28 cellular contexts compared by ENCODE assay signal in the genomic region with DNA sequence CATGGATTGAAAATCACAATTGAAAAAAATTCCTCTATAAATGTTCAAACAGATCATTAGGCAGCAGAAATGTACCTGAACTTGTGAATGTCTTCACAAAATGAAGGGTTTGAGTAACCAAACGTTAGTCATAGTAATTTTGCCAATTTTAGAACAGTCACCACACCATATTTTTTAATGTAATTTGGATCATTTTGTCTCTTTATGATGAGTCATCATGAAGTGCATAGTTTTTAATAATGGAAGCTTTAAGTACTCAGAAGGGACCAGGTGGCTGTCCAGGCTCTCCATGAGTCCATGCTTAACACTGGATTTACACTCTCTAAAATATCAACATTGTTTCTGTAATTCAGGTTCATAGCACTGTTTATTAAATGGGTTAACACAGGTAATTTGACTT.
DNase-seq lines count a peak whose midpoint lies in the region; ATAC-seq and TF ChIP-seq lines count a peak whose summit lies in the region.
"Had no signal": no experiment of that assay in that cellular context is flagged by ENCODE, and none has a peak within 500 bp of the region (broad histone marks: within the 10 kb centered on the region; RNA-seq: fewer than 3 reads in every experiment).

No MANE protein-coding gene starts in this region.

- no peaks in the 10 kb centered on the region for H3K27me3 ChIP-seq in IMR-90 (ENCODE audit: control insufficient read depth, insufficient read depth, low read length)
- H3K27me3 ChIP-seq in foreskin keratinocyte = no peaks in the 10 kb centered on the region
- H3K27me3 ChIP-seq: colonic mucosa, tibial artery had no signal

- H2BK120ac ChIP-seq in IMR-90 (ENCODE audit: low read depth, low read length) = no peak overlapping the region

- no peak for TF ChIP-seq RAD21 in IMR-90 (IDR thresholded peaks at IDR 0.05; ENCODE audit: low read length)

- H2BK5ac ChIP-seq in IMR-90 (ENCODE audit: low read depth, low read length, poor library complexity, severe bottlenecking) = no peak overlapping the region

- H3K18ac ChIP-seq in IMR-90 (ENCODE audit: low read depth, low read length) = no peak overlapping the region

- ATAC-seq in IMR-90 (ENCODE audit: low read depth) (no peak), SK-N-SH treated with all-trans-retinoic acid at 6 μM for 48 hours (peak; percentile 39; the same call in 2 of the 3 replicates), foreskin keratinocyte (peak; percentile 72), HG03520 (IDR thresholded peaks at IDR 0.05; ENCODE audit: unreplicated experiment) (no peak)
- ATAC-seq: lower lobe of right lung; naive thymus-derived CD4-positive, alpha-beta T cell had no signal

- H3K4me2 ChIP-seq in IMR-90 (ENCODE audit: low read depth, low read length) = no peak overlapping the region

- H3K14ac ChIP-seq in IMR-90 (replicated peaks; ENCODE audit: low read depth, low read length) = no peak overlapping the region

- no TSS peak for BruUV-seq in IMR-90 (replicated peaks; lab: Mats Ljungman, UMichigan)

- no peak overlapping the region for H3K9ac ChIP-seq in IMR-90 (ENCODE audit: low read depth, low read length)

- CTCF ChIA-PET in IMR-90 (lab: Yijun Ruan, JAX) = no interaction called here

- TF ChIP-seq CTCF in IMR-90 (conservative IDR thresholded peaks at IDR 0.05; ENCODE audit: low read depth, low read length) (no peak), foreskin keratinocyte (conservative IDR thresholded peaks at IDR 0.05) (no peak)

- dilution Hi-C loops in IMR-90 (cut with HindIII; ENCODE audit: low sequenced_read_pairs, unreplicated experiment) = no loop called here

- no peak overlapping the region for H2AK9ac ChIP-seq in IMR-90 (replicated peaks; ENCODE audit: low read depth, low read length, poor library complexity)

- no peak overlapping the region for H2BK15ac ChIP-seq in IMR-90 (ENCODE audit: low read depth, low read length)

- no peaks in the 10 kb centered on the region for H3K9me1 ChIP-seq in IMR-90 (ENCODE audit: insufficient read depth, low read length)

- H3K56ac ChIP-seq in IMR-90 (ENCODE audit: extremely low read depth, insufficient read depth, low read length) = no peak overlapping the region

- no peak overlapping the region for H3K4me3 ChIP-seq in IMR-90 (ENCODE audit: insufficient read depth, low read depth, low read length)
- H3K4me3 ChIP-seq: colonic mucosa, lower lobe of right lung, prostate gland, tibial artery had no signal

- POLR2A ChIA-PET in IMR-90 (lab: Charles Lee; ENCODE audit: unreplicated experiment) = no interaction called here

- no peak for TF ChIP-seq POLR2A in IMR-90 (IDR thresholded peaks at IDR 0.05; ENCODE audit: low read depth, low read length)

- no peak overlapping the region for H2BK20ac ChIP-seq in IMR-90 (ENCODE audit: low read depth, low read length)

- H3K36me3 ChIP-seq in IMR-90 (ENCODE audit: control insufficient read depth, insufficient read depth, low read length) = no peaks in the 10 kb centered on the region
- H3K36me3 ChIP-seq: colonic mucosa, lower lobe of right lung, prostate gland, tibial artery had no signal

- H2AK5ac ChIP-seq in IMR-90 (ENCODE audit: low read depth, low read length) = no peak overlapping the region

- intact Hi-C loops in IMR-90 (cut with micrococcal nuclease) = no loop called here

- H4K20me1 ChIP-seq in IMR-90 (ENCODE audit: insufficient read depth, low read length) = no peaks in the 10 kb centered on the region

- no peak overlapping the region for H3K23ac ChIP-seq in IMR-90 (ENCODE audit: low read depth, low read length)

- H4K91ac ChIP-seq in IMR-90 (ENCODE audit: insufficient read depth, low read depth, low read length) = no peak overlapping the region

- H3K9me3 ChIP-seq in IMR-90 (ENCODE audit: control insufficient read depth, insufficient read depth, low read length) = no peaks in the 10 kb centered on the region
- H3K9me3 ChIP-seq: colonic mucosa, lower lobe of right lung, prostate gland, tibial artery had no signal

- H3K4me1 ChIP-seq in IMR-90 (ENCODE audit: control insufficient read depth, insufficient read depth, low read length) = no peaks in the 10 kb centered on the region
- no peaks in the 10 kb centered on the region for H3K4me1 ChIP-seq in foreskin keratinocyte
- H3K4me1 ChIP-seq: colonic mucosa, lower lobe of right lung, prostate gland, tibial artery had no signal

- in situ Hi-C loops in IMR-90 (cut with MboI; ENCODE audit: low sequenced_read_pairs) = no loop called here

- H3K79me1 ChIP-seq in IMR-90 (ENCODE audit: low read depth in 1 of 2, low read length in 2 of 2) = no peaks in the 10 kb centered on the region

- H3K27ac ChIP-seq in IMR-90 (ENCODE audit: insufficient read depth, low read length) (no peak overlapping the region), foreskin keratinocyte (no peak overlapping the region)
- H3K27ac ChIP-seq: colonic mucosa, lower lobe of right lung, prostate gland, tibial artery had no signal

- no peak overlapping the region for H4K5ac ChIP-seq in IMR-90 (ENCODE audit: low read depth, low read length)

- DNase-seq in ELR (ENCODE audit: low read depth) (peak; percentile 21), IMR-90 (peak; percentile 22), foreskin keratinocyte (peak; percentile 8 to 34), NCI-H2227 (lab: John Stamatoyannopoulos, UW; ENCODE audit: unreplicated experiment) (no peak), iPS-NIHi7 (ENCODE audit: extremely low spot score) (no peak), GM19240 (ENCODE audit: insufficient read length, low spot score) (no peak)
- DNase-seq: activated B cell treated with CpG ODN at 0.5 μM for 24 hours; activated CD4-positive, alpha-beta T cell treated with anti-CD3 and anti-CD28 coated beads, Interleukin-2, amount 50 U/mL, for 1 hour; activated effector memory CD4-positive, alpha-beta T cell treated with anti-CD3 and anti-CD28 coated beads, Interleukin-2, amount 50 U/mL, for 16 hours; activated T-cell treated with anti-CD3 and anti-CD28 coated beads, Interleukin-2, amount 50 U/mL, for 1 hour; anterior cingulate cortex; colonic mucosa; DMS153; effector CD4-positive, alpha-beta T cell; GOT3; head of caudate nucleus; Kasumi-1; lower lobe of right lung; naive thymus-derived CD4-positive, alpha-beta T cell; NCI-H1436 treated with DMSO at 0.1 percent for 48 hours; NCI-H345; NCI-H748 treated with DMSO at 0.1 percent for 48 hours; RPMI8226; stimulated activated CD4-positive, alpha-beta T cell treated with anti-CD3 and anti-CD28 coated beads, Interleukin-4, amount 100 ng/mL, for 24 hours; tibial artery had no signal

- H4K8ac ChIP-seq in IMR-90 (ENCODE audit: low read depth in 2 of 2, low read length in 2 of 2) = no peak overlapping the region

- no peak overlapping the region for H2AFZ ChIP-seq in IMR-90 (replicated peaks; ENCODE audit: low read length, poor library complexity)

- no CpG with 5 or more reads among the region's 1 CpG for WGBS in IMR-90 (ENCODE audit: extremely low coverage in 2 of 2, insufficient read length in 1 of 2), 2 experiments

- no peak overlapping the region for H3K4ac ChIP-seq in IMR-90 (ENCODE audit: low read depth, low read length)

TF ChIP-seq in IMR-90, 13 proteins besides CTCF, POLR2A, EP300 and RAD21 (continues in another document):
- TF ChIP-seq BHLHE40 (IDR thresholded peaks at IDR 0.05; ENCODE audit: low read depth, low read length) (no peak), RCOR1 (IDR thresholded peaks at IDR 0.05; ENCODE audit: insufficient replicate concordance, low read length) (no peak), MAFK (IDR thresholded peaks at IDR 0.05; ENCODE audit: low read depth, low read length) (peak; percentile 78), RFX5 (IDR thresholded peaks at IDR 0.05; ENCODE audit: low read depth, low read length) (no peak), MXI1 (IDR thresholded peaks at IDR 0.05; ENCODE audit: borderline replicate concordance, low read depth, low read length) (no peak), SMC3 (IDR thresholded peaks at IDR 0.05; ENCODE audit: low read depth, low read length) (no peak), MAZ (IDR thresholded peaks at IDR 0.05; ENCODE audit: borderline replicate concordance, low read depth, low read length) (no peak), NFE2L2 (IDR thresholded peaks at IDR 0.05; ENCODE audit: low read depth, low read length) (peak; percentile 77; the same call in 1 of the 2 replicates)
- TF ChIP-seq, protein P1, sequence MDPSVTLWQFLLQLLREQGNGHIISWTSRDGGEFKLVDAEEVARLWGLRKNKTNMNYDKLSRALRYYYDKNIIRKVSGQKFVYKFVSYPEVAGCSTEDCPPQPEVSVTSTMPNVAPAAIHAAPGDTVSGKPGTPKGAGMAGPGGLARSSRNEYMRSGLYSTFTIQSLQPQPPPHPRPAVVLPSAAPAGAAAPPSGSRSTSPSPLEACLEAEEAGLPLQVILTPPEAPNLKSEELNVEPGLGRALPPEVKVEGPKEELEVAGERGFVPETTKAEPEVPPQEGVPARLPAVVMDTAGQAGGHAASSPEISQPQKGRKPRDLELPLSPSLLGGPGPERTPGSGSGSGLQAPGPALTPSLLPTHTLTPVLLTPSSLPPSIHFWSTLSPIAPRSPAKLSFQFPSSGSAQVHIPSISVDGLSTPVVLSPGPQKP (IDR thresholded peaks at IDR 0.05; ENCODE audit: borderline replicate concordance, low read depth, low read length) = no peak

TF ChIP-seq in SK-N-SH treated with all-trans-retinoic acid at 6 μM for 48 hours, 23 proteins besides CTCF, POLR2A, EP300 and RAD21 (continues in another document):
- TF ChIP-seq, protein P2, sequence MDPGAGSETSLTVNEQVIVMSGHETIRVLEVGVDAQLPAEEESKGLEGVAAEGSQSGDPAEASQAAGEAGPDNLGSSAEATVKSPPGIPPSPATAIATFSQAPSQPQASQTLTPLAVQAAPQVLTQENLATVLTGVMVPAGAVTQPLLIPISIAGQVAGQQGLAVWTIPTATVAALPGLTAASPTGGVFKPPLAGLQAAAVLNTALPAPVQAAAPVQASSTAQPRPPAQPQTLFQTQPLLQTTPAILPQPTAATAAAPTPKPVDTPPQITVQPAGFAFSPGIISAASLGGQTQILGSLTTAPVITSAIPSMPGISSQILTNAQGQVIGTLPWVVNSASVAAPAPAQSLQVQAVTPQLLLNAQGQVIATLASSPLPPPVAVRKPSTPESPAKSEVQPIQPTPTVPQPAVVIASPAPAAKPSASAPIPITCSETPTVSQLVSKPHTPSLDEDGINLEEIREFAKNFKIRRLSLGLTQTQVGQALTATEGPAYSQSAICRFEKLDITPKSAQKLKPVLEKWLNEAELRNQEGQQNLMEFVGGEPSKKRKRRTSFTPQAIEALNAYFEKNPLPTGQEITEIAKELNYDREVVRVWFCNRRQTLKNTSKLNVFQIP (CRISPR knock-in tag; IDR thresholded peaks at IDR 0.05; ENCODE audit: borderline replicate concordance, low read depth) = no peak
- no peak for TF ChIP-seq TOX (CRISPR knock-in tag; IDR thresholded peaks at IDR 0.05; ENCODE audit: borderline replicate concordance)
- TF ChIP-seq ZFP3 (CRISPR knock-in tag; IDR thresholded peaks at IDR 0.05) = no peak
- no peak for TF ChIP-seq SNAI2 (CRISPR knock-in tag; IDR thresholded peaks at IDR 0.05)
- no peak for TF ChIP-seq ZNF70 (CRISPR knock-in tag; IDR thresholded peaks at IDR 0.05)
- no peak for TF ChIP-seq ESRRG (CRISPR knock-in tag; IDR thresholded peaks at IDR 0.05)
- no peak for TF ChIP-seq ZNF8 (CRISPR knock-in tag; IDR thresholded peaks at IDR 0.05)
- no peak for TF ChIP-seq PPARA (CRISPR knock-in tag; IDR thresholded peaks at IDR 0.05; ENCODE audit: borderline replicate concordance)
- no peak for TF ChIP-seq ISL1 (CRISPR knock-in tag; IDR thresholded peaks at IDR 0.05)
- TF ChIP-seq ZC3H10 (CRISPR knock-in tag; IDR thresholded peaks at IDR 0.05) = no peak

Comparison
In these comparisons a context has a peak if more than half of its experiments do, and no peak if none do; other contexts are left out.
1. DNase-seq: peak in ELR (single experiment), IMR-90 (single experiment) and foreskin keratinocyte (2 of 2); none in NCI-H2227 (single experiment), iPS-NIHi7 (single experiment) and GM19240 (single experiment).
2. ATAC-seq: peak in SK-N-SH treated with all-trans-retinoic acid at 6 μM for 48 hours (single experiment) and foreskin keratinocyte (single experiment); none in IMR-90 (single experiment) and HG03520 (single experiment).